33 cellular contexts compared by ENCODE assay signal in the genomic region with DNA sequence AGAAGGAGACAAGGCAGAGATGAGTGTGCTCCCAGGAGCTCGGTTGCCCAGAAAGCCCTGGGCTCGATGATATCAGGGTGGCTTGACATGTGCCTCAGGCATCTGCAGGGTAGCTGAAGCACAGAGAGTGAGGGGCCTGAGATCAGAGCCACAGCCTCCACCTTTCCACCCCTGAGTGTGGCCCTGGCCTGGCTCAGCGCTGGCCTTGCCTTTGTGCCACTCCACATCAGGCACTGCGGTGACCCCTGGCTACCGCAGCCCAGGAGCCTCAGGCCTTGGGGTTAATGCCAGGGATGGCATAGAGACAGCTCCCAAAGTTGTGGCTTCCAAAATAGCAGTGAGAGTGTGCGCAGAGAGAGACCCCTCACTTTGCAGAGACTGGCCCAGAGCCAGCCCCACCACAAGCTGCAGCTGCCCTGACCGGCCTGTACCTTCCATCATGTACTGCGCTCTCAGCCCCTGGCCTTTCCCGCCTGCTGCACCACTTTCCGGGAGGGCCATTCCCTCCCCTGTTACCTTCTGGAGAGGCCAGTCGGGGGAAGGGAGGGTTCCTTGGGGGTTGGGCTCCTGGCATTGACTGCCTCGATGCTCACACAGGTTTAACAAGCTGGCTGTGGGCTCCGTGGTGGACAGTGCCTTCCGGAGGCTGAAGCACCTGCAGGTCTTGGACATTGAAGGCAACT. TPM values are rescaled to one million over a fixed set of nuclear protein-coding genes. Genes with fewer than 3 reads are reported as not detected.
"Had no signal": no experiment of that assay in that cellular context is flagged by ENCODE, and none has a peak within 500 bp of the region (broad histone marks: within the 10 kb centered on the region; RNA-seq: fewer than 3 reads in every experiment).

No MANE protein-coding gene starts in this region.

- ATAC-seq: activated CD4-positive, CD25-positive, alpha-beta regulatory T cell treated with anti-CD3 and anti-CD28 coated beads, Interleukin-2, amount 50 U/mL, for 24 hours; body of pancreas; heart right ventricle; left lung; naive thymus-derived CD4-positive, alpha-beta T cell; stimulated activated memory B cell treated with anti-CD40 and anti-IgM and Interleukin-4, amounts not matched to agents 10 μg/mL and 1 μg/mL and 100 μg/mL, for 72 hours had no signal

- H3K4me1 ChIP-seq: adrenal gland, body of pancreas, left lung, sigmoid colon had no signal

- H3K4me1 Mint-ChIP-seq: activated naive CD8-positive, alpha-beta T cell treated with anti-CD3 and anti-CD28 coated beads for 36 hours; stimulated activated memory B cell treated with anti-CD40 and anti-IgM and Interleukin-4, amounts not matched to agents 10 μg/mL and 1 μg/mL and 100 μg/mL, for 72 hours had no signal

- H3K9me3 Mint-ChIP-seq: activated naive CD4-positive, alpha-beta T cell treated with anti-CD3 and anti-CD28 coated beads for 36 hours; activated naive CD8-positive, alpha-beta T cell treated with anti-CD3 and anti-CD28 coated beads for 36 hours; activated T-helper 1 cell treated with anti-CD3 and anti-CD28 coated beads, Interleukin-12 subunit alpha, Interleukin-12 subunit beta, Interleukin-2, Interleukin-4 antibody, amounts not matched to agents 30 ng/mL and 10 ng/mL and 1 ng/mL, durations not matched to agents 14 hours and 24 hours and 36 hours; endodermal cell; naive thymus-derived CD4-positive, alpha-beta T cell; stimulated activated memory B cell treated with anti-CD40 and anti-IgM and Interleukin-4, amounts not matched to agents 10 μg/mL and 1 μg/mL and 100 μg/mL, for 72 hours had no signal

- H3K27ac ChIP-seq: adrenal gland, body of pancreas, cardiac muscle cell, esophagus squamous epithelium, heart right ventricle, left lung, sigmoid colon, stomach, suprapubic skin, tibial nerve, VCaP had no signal

- H3K36me3 ChIP-seq: adrenal gland, cardiac muscle cell, left lung had no signal

- DNase-seq: activated CD4-positive, alpha-beta T cell treated with anti-CD3 and anti-CD28 coated beads for 48 hours; activated CD4-positive, alpha-beta T cell treated with anti-CD3 and anti-CD28 coated beads, Interleukin-2, amount 50 U/mL, for 48 hours; activated CD8-positive, alpha-beta memory T cell treated with anti-CD3 and anti-CD28 coated beads, Interleukin-2, amount 50 U/mL, for 4 hours; activated effector memory CD4-positive, alpha-beta T cell treated with anti-CD3 and anti-CD28 coated beads, Interleukin-2, amount 50 U/mL, for 16 hours; activated naive CD4-positive, alpha-beta T cell treated with anti-CD3 and anti-CD28 coated beads for 36 hours; activated naive CD8-positive, alpha-beta T cell treated with anti-CD3 and anti-CD28 coated beads for 36 hours; activated T-cell treated with anti-CD3 and anti-CD28 coated beads, Interleukin-2, amount 50 U/mL, for 1 hour; adrenal gland; body of pancreas; endodermal cell; esophagus squamous epithelium; foreskin melanocyte; kidney glomerular epithelial cell; midbrain; naive thymus-derived CD4-positive, alpha-beta T cell; sigmoid colon; small intestine; stimulated activated CD4-positive, alpha-beta T cell treated with anti-CD3 and anti-CD28 coated beads, Interleukin-1b, Interleukin-23, amount 100 ng/mL, for 48 hours; stimulated activated CD4-positive, alpha-beta T cell treated with anti-CD3 and anti-CD28 coated beads, Interleukin-4, amount 100 ng/mL, for 4 hours; stimulated activated CD8-positive, alpha-beta memory T cell treated with anti-CD3 and anti-CD28 coated beads, Interleukin-4, amount 100 ng/mL, for 48 hours; stomach had no signal

- H3K36me3 Mint-ChIP-seq: activated naive CD8-positive, alpha-beta T cell treated with anti-CD3 and anti-CD28 coated beads for 36 hours; naive thymus-derived CD4-positive, alpha-beta T cell; stimulated activated memory B cell treated with anti-CD40 and anti-IgM and Interleukin-4, amounts not matched to agents 10 μg/mL and 1 μg/mL and 100 μg/mL, for 72 hours had no signal

- H3K27me3 ChIP-seq: adrenal gland, body of pancreas, cardiac muscle cell, esophagus squamous epithelium, heart right ventricle, left lung, sigmoid colon, stomach, suprapubic skin, tibial nerve had no signal

- H3K27ac Mint-ChIP-seq: activated naive CD4-positive, alpha-beta T cell treated with anti-CD3 and anti-CD28 coated beads for 36 hours; activated naive CD8-positive, alpha-beta T cell treated with anti-CD3 and anti-CD28 coated beads for 36 hours; activated T-helper 1 cell treated with anti-CD3 and anti-CD28 coated beads, Interleukin-12 subunit alpha, Interleukin-12 subunit beta, Interleukin-2, Interleukin-4 antibody, amounts not matched to agents 30 ng/mL and 10 ng/mL and 1 ng/mL, durations not matched to agents 14 hours and 24 hours and 36 hours; endodermal cell; progenitor cell of endocrine pancreas; stimulated activated memory B cell treated with anti-CD40 and anti-IgM and Interleukin-4, amounts not matched to agents 10 μg/mL and 1 μg/mL and 100 μg/mL, for 72 hours had no signal

- H3K4me3 ChIP-seq: adrenal gland, body of pancreas, cardiac muscle cell, esophagus squamous epithelium, heart right ventricle, left lung, sigmoid colon, stomach, suprapubic skin, tibial nerve had no signal

- H3K4me3 Mint-ChIP-seq: activated naive CD4-positive, alpha-beta T cell treated with anti-CD3 and anti-CD28 coated beads for 36 hours; activated naive CD8-positive, alpha-beta T cell treated with anti-CD3 and anti-CD28 coated beads for 36 hours; activated T-helper 1 cell treated with anti-CD3 and anti-CD28 coated beads, Interleukin-12 subunit alpha, Interleukin-12 subunit beta, Interleukin-2, Interleukin-4 antibody, amounts not matched to agents 30 ng/mL and 10 ng/mL and 1 ng/mL, durations not matched to agents 14 hours and 24 hours and 36 hours; endodermal cell; naive thymus-derived CD4-positive, alpha-beta T cell; stimulated activated memory B cell treated with anti-CD40 and anti-IgM and Interleukin-4, amounts not matched to agents 10 μg/mL and 1 μg/mL and 100 μg/mL, for 72 hours had no signal

- H3K9me3 ChIP-seq: adrenal gland, body of pancreas, esophagus squamous epithelium, heart right ventricle, left lung, sigmoid colon, stomach, suprapubic skin, tibial nerve had no signal

- H3K27me3 Mint-ChIP-seq: activated naive CD8-positive, alpha-beta T cell treated with anti-CD3 and anti-CD28 coated beads for 36 hours; naive thymus-derived CD4-positive, alpha-beta T cell; stimulated activated memory B cell treated with anti-CD40 and anti-IgM and Interleukin-4, amounts not matched to agents 10 μg/mL and 1 μg/mL and 100 μg/mL, for 72 hours had no signal

RNA-seq across cellular contexts. Expression of gene PODN, which starts 19.5 kb away (rescaled TPM):
- total RNA-seq: activated CD8-positive, alpha-beta memory T cell treated with anti-CD3 and anti-CD28 coated beads for 36 hours; activated naive CD4-positive, alpha-beta T cell treated with anti-CD3 and anti-CD28 coated beads for 36 hours; activated naive CD8-positive, alpha-beta T cell treated with anti-CD3 and anti-CD28 coated beads for 36 hours; activated T-helper 1 cell treated with anti-CD3 and anti-CD28 coated beads, Interleukin-12 subunit alpha, Interleukin-12 subunit beta, Interleukin-2, Interleukin-4 antibody, amounts not matched to agents 30 ng/mL and 10 ng/mL and 1 ng/mL, durations not matched to agents 14 hours and 24 hours and 36 hours; T-helper 1 cell treated with Interleukin-12 subunit alpha and Interleukin-12 subunit beta and Interleukin-4 antibody, amounts not matched to agents 30 ng/mL and 1 ng/mL, for 36 hours had no signal
